ENCODE assay signal across 1 cellular context in the genomic region with DNA sequence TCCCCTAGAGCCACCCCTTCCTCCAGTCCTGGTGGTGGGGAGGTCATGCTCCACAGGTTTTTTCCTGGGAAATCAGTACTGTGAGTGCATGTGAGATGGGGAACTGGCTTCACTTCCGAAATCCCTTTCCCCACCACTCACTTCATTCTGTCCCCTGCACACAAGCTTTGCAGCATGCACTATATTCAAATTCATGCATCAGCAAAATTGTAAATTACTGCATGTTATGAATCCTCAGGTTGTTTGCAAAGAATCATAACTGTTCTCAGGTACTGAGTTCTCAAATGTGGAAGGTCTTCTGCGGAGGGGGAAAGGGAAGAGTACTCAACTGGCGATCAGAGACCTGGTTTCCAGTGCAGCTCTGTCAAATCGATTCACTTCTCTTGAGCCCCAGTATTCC.
A peak's percentile ranks its signal among the peaks of the same experiment; 100 is the strongest.
TF ChIP-seq lines count a peak whose summit lies in the region.

No MANE protein-coding gene starts in this region.

TF ChIP-seq in HepG2, 621 proteins besides CTCF, POLR2A, EP300 and RAD21:
- TF ChIP-seq MAFK (conservative IDR thresholded peaks at IDR 0.05 in 1 of 2, IDR thresholded peaks at IDR 0.05 in 1 of 2; ENCODE audit: low read length in 2 of 2) (peak; percentile 71 to 73), BHLHE40 (IDR thresholded peaks at IDR 0.05; ENCODE audit: low read length) (no peak), MAFF (IDR thresholded peaks at IDR 0.05; ENCODE audit: low read depth, low read length) (peak; percentile 49; the same call in 1 of the 2 replicates), NR3C1 (CRISPR knock-in tag; IDR thresholded peaks at IDR 0.05) (no peak), POLR2AphosphoS2 (IDR thresholded peaks at IDR 0.05; ENCODE audit: low read depth, low read length) (no peak), NFKBIZ (CRISPR knock-in tag; IDR thresholded peaks at IDR 0.05) (no peak)
